ENCODE assay signal across 1 cellular context in the genomic region with DNA sequence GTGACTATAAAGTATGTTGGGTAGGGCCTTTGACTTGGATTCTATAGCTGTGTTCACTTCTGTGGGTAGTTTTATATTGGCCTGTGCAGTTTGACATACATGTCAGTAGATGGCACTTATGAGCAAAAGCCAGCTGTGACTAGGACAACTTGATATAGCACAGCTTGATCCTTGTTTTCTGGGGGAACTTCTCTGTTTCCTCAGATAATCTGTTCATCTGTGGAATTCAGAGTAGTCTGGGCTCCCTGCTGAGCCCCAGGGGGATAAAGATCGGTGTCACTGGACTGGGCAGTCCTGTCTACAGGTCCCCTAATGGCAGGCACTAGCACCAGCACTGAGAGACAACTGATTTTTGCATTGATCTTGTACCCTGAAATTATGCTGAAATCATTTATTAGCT.
TF ChIP-seq lines count a peak whose summit lies in the region.

No MANE protein-coding gene starts in this region.

TF ChIP-seq in endothelial cell of umbilical vein, 7 proteins besides CTCF, POLR2A, EP300 and RAD21:
- TF ChIP-seq EZH2 (IDR thresholded peaks at IDR 0.05; ENCODE audit: borderline replicate concordance, low read depth, low read length, severe bottlenecking): no peak
- TF ChIP-seq FOS (IDR thresholded peaks at IDR 0.05; ENCODE audit: borderline replicate concordance, insufficient read depth, low read length): no peak
